In the genomic region with DNA sequence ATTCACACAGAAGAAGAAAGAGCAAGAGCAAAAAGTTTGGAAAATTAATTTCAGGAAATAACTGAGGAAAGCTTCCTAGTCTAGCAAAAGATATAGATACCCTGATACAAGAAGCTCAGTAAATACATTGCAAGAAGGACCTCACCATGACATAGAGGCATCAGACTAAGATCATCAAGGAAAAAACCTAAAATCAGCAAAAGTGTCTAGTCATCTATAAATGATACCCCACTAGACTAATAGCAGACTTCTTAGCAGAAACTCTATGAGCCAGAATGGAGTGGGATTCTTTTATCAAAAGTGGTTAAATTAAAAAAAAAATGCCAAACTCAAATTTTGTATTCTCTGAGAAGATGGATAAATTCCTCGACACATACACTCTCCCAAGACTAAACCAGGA, we compare ENCODE assay signal across 31 cellular contexts.
"Had no signal": no experiment of that assay in that cellular context is flagged by ENCODE, and none has a peak within 500 bp of the region (broad histone marks: within the 10 kb centered on the region; RNA-seq: fewer than 3 reads in every experiment).

No MANE protein-coding gene starts in this region.

- H3K27me3 Mint-ChIP-seq: progenitor cell of endocrine pancreas had no signal

- H3K79me2 ChIP-seq: parathyroid adenoma had no signal

- H3K36me3 Mint-ChIP-seq: naive thymus-derived CD4-positive, alpha-beta T cell; natural killer cell; neural progenitor cell; stimulated activated effector memory CD8-positive, alpha-beta T cell treated with anti-CD3 and anti-CD28 coated beads, Interleukin-12 subunit alpha, Interleukin-12 subunit beta, amount 100 ng/mL, for 72 hours; stimulated activated naive B cell treated with anti-CD40 and anti-IgM and Interleukin-4, amounts not matched to agents 10 μg/mL and 1 μg/mL and 100 μg/mL, for 72 hours had no signal

- ATAC-seq: naive thymus-derived CD4-positive, alpha-beta T cell; natural killer cell; psoas muscle; right cardiac atrium; sciatic nerve; stimulated activated effector memory CD8-positive, alpha-beta T cell treated with anti-CD3 and anti-CD28 coated beads, Interleukin-12 subunit alpha, Interleukin-12 subunit beta, amount 100 ng/mL, for 72 hours; stimulated activated naive B cell treated with anti-CD40 and anti-IgM and Interleukin-4, amounts not matched to agents 10 μg/mL and 1 μg/mL and 100 μg/mL, for 72 hours had no signal

- FAIRE-seq: urothelium cell line had no signal

- H3K27ac Mint-ChIP-seq: naive thymus-derived CD4-positive, alpha-beta T cell; natural killer cell; nephron; neural progenitor cell; progenitor cell of endocrine pancreas; stimulated activated effector memory CD8-positive, alpha-beta T cell treated with anti-CD3 and anti-CD28 coated beads, Interleukin-12 subunit alpha, Interleukin-12 subunit beta, amount 100 ng/mL, for 72 hours; stimulated activated naive B cell treated with anti-CD40 and anti-IgM and Interleukin-4, amounts not matched to agents 10 μg/mL and 1 μg/mL and 100 μg/mL, for 72 hours; stimulated activated naive CD8-positive, alpha-beta T cell treated with anti-CD3 and anti-CD28 coated beads, Interleukin-15, Interleukin-2, amounts not matched to agents 100 ng/mL and 50 ng/mL, for 24 hours had no signal

- H3K9me3 ChIP-seq: ovary, psoas muscle, thoracic aorta, thyroid gland, tibial nerve, upper lobe of left lung, vagina had no signal

- H2AFZ ChIP-seq: neural progenitor cell, parathyroid adenoma had no signal

- H3K4me3 ChIP-seq: neural progenitor cell, ovary, psoas muscle, skin epidermis, smooth muscle cell, spleen, stomach, thoracic aorta, thyroid gland, tibial nerve, upper lobe of left lung, vagina had no signal

- H3K27me3 ChIP-seq: neural progenitor cell, ovary, stomach, thyroid gland, tibial nerve, upper lobe of left lung, vagina had no signal

- H3K4me2 ChIP-seq: neural progenitor cell, smooth muscle cell had no signal

- H3K9ac ChIP-seq: neural progenitor cell, parathyroid adenoma had no signal

- H3K4me1 ChIP-seq: neural progenitor cell, parathyroid adenoma, psoas muscle, spleen, stomach, thyroid gland, tibial nerve, upper lobe of left lung, vagina had no signal

- H3K36me3 ChIP-seq: neural progenitor cell, ovary, spleen, stomach, thoracic aorta, thyroid gland, tibial nerve, upper lobe of left lung, vagina had no signal

- DNase-seq: naive thymus-derived CD4-positive, alpha-beta T cell; natural killer cell; occipital lobe; ovary; posterior cingulate gyrus; psoas muscle; right cardiac atrium; spleen; stimulated activated CD4-positive, alpha-beta T cell treated with anti-CD3 and anti-CD28 coated beads, Interleukin-12 subunit alpha, Interleukin-12 subunit beta, amount 100 ng/mL, for 4 hours; stimulated activated CD4-positive, alpha-beta T cell treated with anti-CD3 and anti-CD28 coated beads, Interleukin-1b, Interleukin-23, amount 100 ng/mL, for 48 hours; stimulated activated CD4-positive, alpha-beta T cell treated with anti-CD3 and anti-CD28 coated beads, Interleukin-4, amount 100 ng/mL, for 1 hour; stimulated activated CD4-positive, alpha-beta T cell treated with anti-CD3 and anti-CD28 coated beads, Interleukin-4, amount 100 ng/mL, for 4 hours; stimulated activated naive B cell treated with anti-CD40 and anti-IgM and Interleukin-4, amounts not matched to agents 10 μg/mL and 1 μg/mL and 100 μg/mL, for 72 hours; stimulated activated naive CD4-positive, alpha-beta T cell treated with Interleukin-2 at 50 U/mL for 16 hours; stomach; thyroid gland; trophoblast cell; upper lobe of left lung had no signal

- H3K4me1 Mint-ChIP-seq: naive thymus-derived CD4-positive, alpha-beta T cell; natural killer cell; nephron; neural progenitor cell; stimulated activated effector memory CD8-positive, alpha-beta T cell treated with anti-CD3 and anti-CD28 coated beads, Interleukin-12 subunit alpha, Interleukin-12 subunit beta, amount 100 ng/mL, for 72 hours; stimulated activated naive B cell treated with anti-CD40 and anti-IgM and Interleukin-4, amounts not matched to agents 10 μg/mL and 1 μg/mL and 100 μg/mL, for 72 hours had no signal

- H3K4me3 Mint-ChIP-seq: naive thymus-derived CD4-positive, alpha-beta T cell; natural killer cell; nephron; neural progenitor cell; stimulated activated effector memory CD8-positive, alpha-beta T cell treated with anti-CD3 and anti-CD28 coated beads, Interleukin-12 subunit alpha, Interleukin-12 subunit beta, amount 100 ng/mL, for 72 hours; stimulated activated naive B cell treated with anti-CD40 and anti-IgM and Interleukin-4, amounts not matched to agents 10 μg/mL and 1 μg/mL and 100 μg/mL, for 72 hours; stimulated activated naive CD8-positive, alpha-beta T cell treated with anti-CD3 and anti-CD28 coated beads, Interleukin-15, Interleukin-2, amounts not matched to agents 100 ng/mL and 50 ng/mL, for 24 hours had no signal

- H3K9me3 Mint-ChIP-seq: natural killer cell; stimulated activated effector memory CD8-positive, alpha-beta T cell treated with anti-CD3 and anti-CD28 coated beads, Interleukin-12 subunit alpha, Interleukin-12 subunit beta, amount 100 ng/mL, for 72 hours; stimulated activated naive CD8-positive, alpha-beta T cell treated with anti-CD3 and anti-CD28 coated beads, Interleukin-15, Interleukin-2, amounts not matched to agents 100 ng/mL and 50 ng/mL, for 24 hours had no signal

- H3K27ac ChIP-seq: neural progenitor cell, ovary, parathyroid adenoma, psoas muscle, skin epidermis, spleen, stomach, thoracic aorta, thyroid gland, tibial nerve, upper lobe of left lung, vagina had no signal
